In the genomic region with DNA sequence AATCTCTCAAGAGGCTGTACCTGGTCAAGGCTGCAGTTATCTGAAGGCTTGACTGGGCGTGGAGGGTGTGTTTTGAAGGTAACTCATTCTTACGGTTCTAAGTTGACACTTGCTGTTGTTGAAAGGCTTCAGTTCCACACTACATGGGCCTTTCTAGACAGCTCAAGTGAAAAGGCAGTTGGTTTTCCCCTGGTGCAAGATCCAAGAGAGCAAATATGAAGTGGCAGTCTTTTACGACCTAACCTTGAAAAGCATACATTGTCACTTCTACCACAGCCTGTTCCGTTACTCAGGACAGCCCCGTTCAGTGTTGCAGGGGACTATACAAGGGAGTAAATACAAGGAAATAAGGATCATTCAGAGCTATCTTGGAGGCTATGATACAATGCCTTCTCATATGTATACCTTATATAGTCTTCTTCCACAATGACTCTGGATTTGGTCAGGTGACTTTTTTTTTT, we compare ENCODE assay signal across 14 cellular contexts. TPM values are rescaled to one million over a fixed set of nuclear protein-coding genes. Genes with fewer than 3 reads are reported as not detected.
DNase-seq lines count a peak whose midpoint lies in the region; ATAC-seq, FAIRE-seq and TF ChIP-seq lines count a peak whose summit lies in the region.
"Had no signal": no experiment of that assay in that cellular context is flagged by ENCODE, and none has a peak within 500 bp of the region (broad histone marks: within the 10 kb centered on the region; RNA-seq: fewer than 3 reads in every experiment).

No MANE protein-coding gene starts in this region.

- no peak overlapping the region for H3K9ac ChIP-seq in HepG2 (ENCODE audit: insufficient read depth, low read depth, low read length)

- no peak overlapping the region for H3K27ac ChIP-seq in CD4-positive, alpha-beta T cell (ENCODE audit: low read depth, low read length)
- H3K27ac ChIP-seq in Panc1 (ENCODE audit: low read length) (peak overlapping the region; percentile 18; the same call in 1 of the 2 replicates), HepG2 (ENCODE audit: extremely low read length, insufficient read depth, low read length) (peak overlapping the region; percentile 13)
- H3K27ac ChIP-seq: suprapubic skin had no signal

- intact Hi-C loops in CD4-positive, alpha-beta T cell (cut with DNase I, micrococcal nuclease): no loop called here
- intact Hi-C loops in Panc1 (cut with micrococcal nuclease; ENCODE audit: unreplicated experiment): no loop called here
- intact Hi-C loops in HepG2 (cut with micrococcal nuclease; ENCODE audit: unreplicated experiment): no loop called here

- DNase-seq in CD4-positive, alpha-beta T cell: no peak
- no peak for DNase-seq in Panc1 (ENCODE audit: low read depth, low spot score)
- no peak for DNase-seq in HepG2 (ENCODE audit: low spot score)
- DNase-seq in GM13977 (ENCODE audit: low spot score): no peak
- DNase-seq in stimulated activated CD4-positive, alpha-beta T cell treated with anti-CD3 and anti-CD28 coated beads, Interleukin-12 subunit alpha, Interleukin-12 subunit beta, amount 100 ng/mL, for 4 hours: no peak
- DNase-seq: COR-L47, NCI-H1930 had no signal

- no peaks in the 10 kb centered on the region for H3K9me3 Mint-ChIP-seq in CD4-positive, alpha-beta T cell

- H3K9me3 ChIP-seq in CD4-positive, alpha-beta T cell (ENCODE audit: control insufficient read depth, low read length): no peaks in the 10 kb centered on the region
- H3K9me3 ChIP-seq in Panc1 (ENCODE audit: control insufficient read depth, insufficient read depth, low read depth, low read length): no peaks in the 10 kb centered on the region
- no peaks in the 10 kb centered on the region for H3K9me3 ChIP-seq in HepG2 (ENCODE audit: low read length)
- H3K9me3 ChIP-seq: suprapubic skin had no signal

- in situ Hi-C loops in Panc1 (cut with HindIII; ENCODE audit: low pct_unique_long_range_greater_than_20kb, low sequenced_read_pairs) (no loop called here), HepG2 (cut with HindIII; ENCODE audit: extremely low pct_ligation_motif_present, low pct_unique_long_range_greater_than_20kb) (no loop called here), GM13977 (cut with MboI; ENCODE audit: low pct_unique_long_range_greater_than_20kb, low sequenced_read_pairs, unreplicated experiment) (no loop called here)

- peaks cover 68% of the 10 kb centered on the region for H3K4me1 Mint-ChIP-seq in CD4-positive, alpha-beta T cell (ENCODE audit: low read depth)

- H4K20me1 ChIP-seq in HepG2 (ENCODE audit: insufficient read depth, low read length): 0 out of 2 replicates have a peak, but pooled peaks cover 5% of the 10 kb centered on the region

- H3K36me3 Mint-ChIP-seq in CD4-positive, alpha-beta T cell (ENCODE audit: low read depth): peaks cover 50% of the 10 kb centered on the region

- H3K4me1 ChIP-seq in Panc1 (ENCODE audit: control insufficient read depth, insufficient read depth, low read length) (peaks cover 17% of the 10 kb centered on the region), HepG2 (ENCODE audit: insufficient read depth, low read length) (no peaks in the 10 kb centered on the region)

- peaks cover 4% of the 10 kb centered on the region; the same call in 1 of the 2 replicates for H3K36me3 ChIP-seq in Panc1 (ENCODE audit: control insufficient read depth, insufficient read depth, low read length)
- peaks cover 0 to 22% of the 10 kb centered on the region in 2 experiments; a peak in 4 of 5 replicates for H3K36me3 ChIP-seq in HepG2 (replicated peaks in 1 of 2; ENCODE audit: control insufficient read depth in 1 of 2, insufficient read depth in 2 of 2, low read length in 2 of 2)

- no TSS peak for BruUV-seq in Panc1 (replicated peaks; lab: Mats Ljungman, UMichigan)
- no TSS peak for BruUV-seq in HepG2 (replicated peaks; lab: Mats Ljungman, UMichigan)

- FAIRE-seq in HepG2 (lab: Jason Lieb, UNC): no peak
- FAIRE-seq: bronchial epithelial cell had no signal

- peak overlapping the region; percentile 3 for H3K4me3 Mint-ChIP-seq in CD4-positive, alpha-beta T cell

- POLR2A ChIA-PET in CD4-positive, alpha-beta T cell (lab: Charles Lee): interaction anchor here (0.7 kb wide), 1 partner anchor 17 kb away, joined by 4 read pairs; no protein-coding TSS in a partner anchor
- POLR2A ChIA-PET in Panc1 (lab: Charles Lee): interaction anchor here (0.6 kb wide), 1 partner anchor 67 kb away, joined by 9 read pairs; no protein-coding TSS in a partner anchor
- POLR2A ChIA-PET in HepG2 (lab: Yijun Ruan, JAX): interaction anchor here (0.7 kb wide), 1 partner anchor 43 kb away, joined by 4 read pairs; no protein-coding TSS in a partner anchor

- peaks cover 52% of the 10 kb centered on the region for H3K79me2 ChIP-seq in HepG2 (ENCODE audit: insufficient read depth, low read length)

- no peaks in the 10 kb centered on the region for H3K27me3 ChIP-seq in CD4-positive, alpha-beta T cell (ENCODE audit: control insufficient read depth, insufficient read depth, low read length)
- H3K27me3 ChIP-seq in Panc1 (ENCODE audit: control insufficient read depth, insufficient read depth, low read length) (no peaks in the 10 kb centered on the region), HepG2 (ENCODE audit: control insufficient read depth in 1 of 2, insufficient read depth in 2 of 2, low read length in 2 of 2) (no peaks in the 10 kb centered on the region)
- H3K27me3 ChIP-seq: suprapubic skin had no signal

- no peak for TF ChIP-seq CTCF in CD4-positive, alpha-beta T cell (IDR thresholded peaks at IDR 0.05)
- TF ChIP-seq CTCF in Panc1 (IDR thresholded peaks at IDR 0.05) (no peak), HepG2 (CRISPR knock-in tag; IDR thresholded peaks at IDR 0.05) (no peak), GM13977 (IDR thresholded peaks at IDR 0.05; ENCODE audit: extremely low read depth, insufficient read depth, missing control alignments) (no peak)

- H2AFZ ChIP-seq in HepG2 (ENCODE audit: low read length): no peak overlapping the region

- H3K27ac Mint-ChIP-seq in CD4-positive, alpha-beta T cell: peak overlapping the region; percentile 80

- TF ChIP-seq POLR2A in HepG2 (IDR thresholded peaks at IDR 0.05; ENCODE audit: insufficient read depth in 1 of 2, low read depth in 2 of 2, low read length in 2 of 2): no peak

- CTCF ChIA-PET in CD4-positive, alpha-beta T cell (lab: Charles Lee): interaction anchor here (0.7 kb wide), 1 partner anchor 278 kb away, joined by 3 read pairs; no protein-coding TSS in a partner anchor
- CTCF ChIA-PET in Panc1 (lab: Charles Lee) (interaction anchor here (0.7 kb wide), 1 partner anchor 460 kb away, joined by 3 read pairs; no protein-coding TSS in a partner anchor), HepG2 (lab: Yijun Ruan, JAX; ENCODE audit: low intra/inter-chr PET ratio, low total read pairs) (no interaction called here)

- 92% methylated on average over 5 of the region's 5 CpGs for WGBS in HepG2 (ENCODE audit: low lambda C conversion rate)

- ATAC-seq in CD4-positive, alpha-beta T cell (ENCODE audit: poor library complexity): peak; percentile 29
- ATAC-seq in GM18867 (IDR thresholded peaks at IDR 0.05; ENCODE audit: unreplicated experiment): peak; percentile 70
- ATAC-seq in Panc1: peak; percentile 86
- peak; percentile 28; the same call in 2 of the 3 replicates for ATAC-seq in HepG2
- ATAC-seq in SK-N-SH treated with all-trans-retinoic acid at 6 μM for 48 hours: no peak
- no peak for ATAC-seq in GM21526 (IDR thresholded peaks at IDR 0.05; ENCODE audit: low FRiP score, unreplicated experiment)
- ATAC-seq: HCT116, Right ventricle myocardium inferior had no signal

- no peak for TF ChIP-seq RAD21 in HepG2 (CRISPR knock-in tag; IDR thresholded peaks at IDR 0.05)

- H3K4me2 ChIP-seq in HepG2 (ENCODE audit: low read depth, low read length): no peak overlapping the region

- H3K4me3 ChIP-seq in Panc1 (ENCODE audit: low read depth in 2 of 2, low read length in 2 of 2): no peak overlapping the region
- no peak overlapping the region for H3K4me3 ChIP-seq in HepG2 (replicated peaks in 1 of 3; ENCODE audit: insufficient read depth in 1 of 3, low read depth in 2 of 3, low read length in 3 of 3)
- H3K4me3 ChIP-seq: suprapubic skin had no signal

- TF ChIP-seq EP300 in HepG2 (IDR thresholded peaks at IDR 0.05; ENCODE audit: low read depth in 2 of 2, low read length in 2 of 2): no peak
- TF ChIP-seq EP300 in HepG2 (CRISPR knock-in tag; IDR thresholded peaks at IDR 0.05; ENCODE audit: borderline replicate concordance): no peak

- no peaks in the 10 kb centered on the region for H3K27me3 Mint-ChIP-seq in CD4-positive, alpha-beta T cell

TF ChIP-seq in SK-N-SH treated with all-trans-retinoic acid at 6 μM for 48 hours, 23 proteins besides CTCF, POLR2A, EP300 and RAD21:
- TF ChIP-seq CSDC2 (CRISPR knock-in tag; IDR thresholded peaks at IDR 0.05) (no peak), ISL1 (CRISPR knock-in tag; IDR thresholded peaks at IDR 0.05) (no peak), ZNF8 (CRISPR knock-in tag; IDR thresholded peaks at IDR 0.05) (no peak), OSR1 (CRISPR knock-in tag; IDR thresholded peaks at IDR 0.05) (no peak), GLIS3 (CRISPR knock-in tag; IDR thresholded peaks at IDR 0.05) (no peak)

RNA-seq across cellular contexts. Expression of a gene that starts 46.2 kb away (rescaled TPM):
- total RNA-seq in CD4-positive, alpha-beta T cell: 10 to 100 TPM; 80.0 to 80.6 TPM
- total RNA-seq in Panc1 (2021; ENCODE audit: unreplicated experiment) (69.2 TPM), HepG2 (2016; rRNA removed; fragmentation: Illumina TruSeq; extraction: Trizol) (57.0 and 77.4 TPM in 2 replicates)
- 30.8 TPM for polyA plus RNA-seq in Panc1 (2012; ENCODE audit: insufficient read length)
- total RNA-seq in HepG2 (2016; cell fraction: cytosol; rRNA removed; fragmentation: Illumina TruSeq; extraction: Trizol; ENCODE audit: low read depth): 30.5 and 32.6 TPM in 2 replicates
- 55.0 and 75.8 TPM in 2 replicates for total RNA-seq in HepG2 (2016; cell fraction: insoluble cytoplasmic fraction; rRNA removed; fragmentation: Illumina TruSeq; extraction: Trizol)
- 43.3 and 44.2 TPM in 2 replicates for total RNA-seq in HepG2 (2016; cell fraction: membrane; rRNA removed; fragmentation: Illumina TruSeq; extraction: Trizol)
- 75.2 and 89.3 TPM in 2 replicates for total RNA-seq in HepG2 (2016; cell fraction: nucleus; rRNA removed; fragmentation: Illumina TruSeq; extraction: Trizol)
- polyA plus RNA-seq in HepG2 (2011; rRNA removed): 21.5 and 31.8 TPM in 2 replicates
- 9.8 and 14.3 TPM in 2 replicates for polyA plus RNA-seq in HepG2 (2011; cell fraction: cytosol; rRNA removed)
- 15.0 and 16.7 TPM in 2 replicates for polyA plus RNA-seq in HepG2 (2011; cell fraction: nucleus; rRNA removed)
- 26.0 and 38.4 TPM in 2 replicates for polyA plus RNA-seq in HepG2 (2012)
- 4.1 and 5.2 TPM in 2 replicates for polyA plus RNA-seq in HepG2 (2016; cell fraction: cytosol; fragmentation: Illumina TruSeq; extraction: Trizol; ENCODE audit: low read depth)
- polyA plus RNA-seq in HepG2 (2016; cell fraction: insoluble cytoplasmic fraction; fragmentation: Illumina TruSeq; extraction: Trizol; ENCODE audit: low read depth): 56.5 and 59.0 TPM in 2 replicates
- polyA plus RNA-seq in HepG2 (2016; cell fraction: membrane; fragmentation: Illumina TruSeq; extraction: Trizol; ENCODE audit: low read depth): 11.3 and 11.6 TPM in 2 replicates
- 39.8 and 41.3 TPM in 2 replicates for polyA plus RNA-seq in HepG2 (2016; cell fraction: nucleus; fragmentation: Illumina TruSeq; extraction: Trizol; ENCODE audit: insufficient read depth, low read depth)
- polyA minus RNA-seq in HepG2 (2011; rRNA and poly(A)+ RNA removed; ENCODE audit: low replicate concordance): 48.0 and 86.1 TPM in 2 replicates
- 78.1 and 82.6 TPM in 2 replicates for polyA minus RNA-seq in HepG2 (2011; cell fraction: cytosol; rRNA and poly(A)+ RNA removed)
- polyA minus RNA-seq in HepG2 (2011; cell fraction: nucleus; rRNA and poly(A)+ RNA removed): 130 and 136 TPM in 2 replicates

Comparison
In these comparisons a context has a peak if more than half of its experiments do, and no peak if none do; other contexts are left out.
1. ATAC-seq: peak in CD4-positive, alpha-beta T cell (single experiment), GM18867 (single experiment), Panc1 (single experiment) and HepG2 (single experiment); none in SK-N-SH treated with all-trans-retinoic acid at 6 μM for 48 hours (single experiment) and GM21526 (single experiment).